Comparison of ENCODE assay signal across 8 cellular contexts in genomic region chr7:94449151-94449725, GRCh38. TPM values are rescaled to one million over a fixed set of nuclear protein-coding genes. Genes with fewer than 3 reads are reported as not detected.
DNase-seq lines count a peak whose midpoint lies in the region; ATAC-seq, FAIRE-seq and TF ChIP-seq lines count a peak whose summit lies in the region.

No MANE protein-coding gene starts in this region.

- no peak overlapping the region for H4K8ac ChIP-seq in neuronal stem cell (ENCODE audit: low read depth, low read length)

- H3K27ac Mint-ChIP-seq in Caco-2 (ENCODE audit: unreplicated experiment) = no peak overlapping the region

- no peak overlapping the region for H4K91ac ChIP-seq in neuronal stem cell (ENCODE audit: low read depth, low read length, poor library complexity)

- no peak overlapping the region for H3K4ac ChIP-seq in neuronal stem cell (ENCODE audit: low read length)

- no peak overlapping the region for H3K4me2 ChIP-seq in neuronal stem cell (ENCODE audit: insufficient read depth, low read length, poor library complexity, severe bottlenecking)

- peak overlapping the region; percentile 68 for H2AFZ ChIP-seq in neuronal stem cell (ENCODE audit: low read length)

- no peak overlapping the region for H2AK5ac ChIP-seq in neuronal stem cell (ENCODE audit: low read depth, low read length)

- H3K4me3 Mint-ChIP-seq in Caco-2 (ENCODE audit: unreplicated experiment) = no peak overlapping the region

- no peak overlapping the region for H2BK5ac ChIP-seq in neuronal stem cell (ENCODE audit: low read length)

- no peak overlapping the region for H3K27ac ChIP-seq in neuronal stem cell (replicated peaks; ENCODE audit: low read length)

- no peaks in the 10 kb centered on the region for H3K79me1 ChIP-seq in neuronal stem cell (ENCODE audit: low read depth, low read length)

- no peak overlapping the region for H3K18ac ChIP-seq in neuronal stem cell (ENCODE audit: low read length)

- H2BK15ac ChIP-seq in neuronal stem cell (ENCODE audit: low read length) = no peak overlapping the region

- peak; percentile 72 for ATAC-seq in GM19452 (IDR thresholded peaks at IDR 0.05; ENCODE audit: unreplicated experiment)

- no peaks in the 10 kb centered on the region for H3K9me3 Mint-ChIP-seq in Caco-2 (ENCODE audit: unreplicated experiment)

- H3K36me3 ChIP-seq in Caco-2 (ENCODE audit: control insufficient read depth, insufficient read depth, low read length) = no peaks in the 10 kb centered on the region
- H3K36me3 ChIP-seq in neuronal stem cell (replicated peaks in 1 of 2; ENCODE audit: control insufficient read depth in 2 of 2, insufficient read depth in 2 of 2, low read length in 2 of 2) = no peaks in the 10 kb centered on the region

- H2BK12ac ChIP-seq in neuronal stem cell (ENCODE audit: low read length) = no peak overlapping the region

- no peak overlapping the region for H3K23ac ChIP-seq in neuronal stem cell (ENCODE audit: low read depth, low read length, poor library complexity)

- H3K36me3 Mint-ChIP-seq in Caco-2 (ENCODE audit: insufficient read depth, unreplicated experiment) = no peaks in the 10 kb centered on the region

- H3K27me3 ChIP-seq in Caco-2 (replicated peaks; ENCODE audit: control insufficient read depth, insufficient read depth, low read length) (no peaks in the 10 kb centered on the region), neuronal stem cell (ENCODE audit: control insufficient read depth in 3 of 3, insufficient read depth in 3 of 3, low read depth in 1 of 3, low read length in 3 of 3) (no peaks in the 10 kb centered on the region)

- H3K14ac ChIP-seq in neuronal stem cell (ENCODE audit: low read length) = no peak overlapping the region

- CTCF ChIA-PET in Caco-2 (lab: Charles Lee) = interaction anchor here (0.6 to 2.6 kb wide), 13 partner anchors 9 to 798 kb away, joined by 3 to 29 read pairs (median 4); partner anchors contain the start of genes CASD1 and SGCE

- no TSS peak for BruUV-seq in Caco-2 (replicated peaks; lab: Mats Ljungman, UMichigan)

- POLR2A ChIA-PET in Caco-2 (lab: Charles Lee) = interaction anchor here (0.9 to 2.1 kb wide), 3 partner anchors 9 to 209 kb away, joined by 3 to 15 read pairs (median 4); partner anchors contain the start of gene SGCE

- peak in 1 of 2 experiments; percentile 24 for DNase-seq in Caco-2
- peak; percentile 3 for DNase-seq in KG1 (lab: John Stamatoyannopoulos, UW)
- peak; percentile 65 for DNase-seq in RCC 7860 (ENCODE audit: low spot score)
- peak; percentile 9 for DNase-seq in epithelial cell of proximal tubule (ENCODE audit: low read depth)
- DNase-seq in neuronal stem cell (ENCODE audit: low spot score) = no peak
- no peak for DNase-seq in NCI-H1930 (lab: John Stamatoyannopoulos, UW)
- DNase-seq in GDM1 (lab: John Stamatoyannopoulos, UW) = no peak

- peaks cover 15% of the 10 kb centered on the region; the same call in 1 of the 2 replicates for H3K4me1 ChIP-seq in Caco-2
- peaks cover 0 to 2% of the 10 kb centered on the region in 2 donors for H3K4me1 ChIP-seq in neuronal stem cell (ENCODE audit: control insufficient read depth in 2 of 2, insufficient read depth in 1 of 2, low read depth in 1 of 2, low read length in 2 of 2)

- no peak overlapping the region for H3K9ac ChIP-seq in neuronal stem cell (ENCODE audit: low read depth, low read length, poor library complexity)

- peak; percentile 88 for FAIRE-seq in RCC 7860 (lab: Jason Lieb, UNC)

- H3K4me3 ChIP-seq in Caco-2 (ENCODE audit: low read depth, low read length) (no peak overlapping the region), epithelial cell of proximal tubule (ENCODE audit: low read depth, low read length) (no peak overlapping the region), neuronal stem cell (ENCODE audit: low read length in 2 of 2) (no peak overlapping the region)

- TF ChIP-seq CTCF in Caco-2 (IDR thresholded peaks at IDR 0.05; ENCODE audit: insufficient read depth in 1 of 2, low read depth in 1 of 2, low read length in 1 of 2, severe bottlenecking in 1 of 2, unreplicated experiment in 1 of 2) (peak; percentile 52 to 53), epithelial cell of proximal tubule (conservative IDR thresholded peaks at IDR 0.05; ENCODE audit: low read depth, low read length) (peak; percentile 67)

- H3K9me3 ChIP-seq in Caco-2 (no peaks in the 10 kb centered on the region), neuronal stem cell (replicated peaks in 1 of 2; ENCODE audit: control insufficient read depth in 2 of 2, insufficient read depth in 1 of 2, low read depth in 1 of 2, low read length in 2 of 2) (peaks cover 0 to 16% of the 10 kb centered on the region in 2 donors)

- H2BK120ac ChIP-seq in neuronal stem cell (ENCODE audit: low read depth, low read length) = no peak overlapping the region

- no CpG with 5 or more reads among the region's 4 CpGs for WGBS in neuronal stem cell (ENCODE audit: extremely low coverage in 2 of 2, insufficient read length in 2 of 2, insufficient replicate concordance in 1 of 2), 2 donors

- H3K27me3 Mint-ChIP-seq in Caco-2 (ENCODE audit: insufficient read depth, unreplicated experiment) = no peaks in the 10 kb centered on the region

- intact Hi-C loops in Caco-2 (cut with micrococcal nuclease; ENCODE audit: unreplicated experiment) = loop anchor here (1.0 to 10.0 kb wide), 7 partner anchors 62 to 1028 kb away; partner anchors contain the start of gene PPP1R9A

- peaks cover 19% of the 10 kb centered on the region for H3K4me1 Mint-ChIP-seq in Caco-2 (ENCODE audit: low read depth, unreplicated experiment)

RNA-seq across cellular contexts. Expression of gene COL1A2, which starts 54.5 kb away (rescaled TPM):
- 2.6 and 6.7 TPM in 2 replicates for total RNA-seq in Caco-2 (2022)
- total RNA-seq in epithelial cell of proximal tubule = 1.0 and 10.9 TPM in 2 replicates
- 40.8 TPM for polyA plus RNA-seq in neuronal stem cell (2013, experiment 1 of 2)
- 39.1 TPM for polyA plus RNA-seq in neuronal stem cell (2013, experiment 2 of 2)

Comparison
In these comparisons a context has a peak if more than half of its experiments do, and no peak if none do; other contexts are left out.
1. DNase-seq: peak in KG1 (single experiment), RCC 7860 (single experiment) and epithelial cell of proximal tubule (single experiment); none in neuronal stem cell (single experiment), NCI-H1930 (0 of 2) and GDM1 (single experiment).